Comparison of ENCODE assay signal across 19 cellular contexts in the genomic region with DNA sequence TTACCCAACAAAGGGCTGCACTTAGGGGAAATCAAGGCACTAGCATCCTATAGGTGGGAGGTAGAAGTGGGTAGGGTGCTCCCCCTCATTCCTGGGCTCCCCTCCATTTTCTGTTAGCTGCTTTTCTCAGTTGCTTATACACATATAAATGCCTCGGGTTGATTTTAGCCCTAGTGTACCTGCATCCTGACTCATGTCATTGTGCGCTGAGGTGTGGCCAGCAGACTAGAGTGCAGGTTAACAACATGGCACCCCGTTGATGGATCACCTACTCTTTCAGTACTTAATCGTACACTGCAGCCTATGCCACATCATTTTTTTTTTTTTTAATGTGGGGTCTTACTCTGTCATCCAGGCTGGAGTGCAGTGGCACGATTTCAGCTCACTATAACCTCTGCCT.
DNase-seq lines count a peak whose midpoint lies in the region; ATAC-seq lines count a peak whose summit lies in the region.
"Had no signal": no experiment of that assay in that cellular context is flagged by ENCODE, and none has a peak within 500 bp of the region (broad histone marks: within the 10 kb centered on the region; RNA-seq: fewer than 3 reads in every experiment).

No MANE protein-coding gene starts in this region.

- POLR2A ChIA-PET in activated CD4-positive, alpha-beta memory T cell treated with anti-CD3 and anti-CD28 coated beads for 36 hours (lab: Charles Lee): interaction anchor here (0.8 to 3.6 kb wide), 7 partner anchors 9 to 145 kb away, joined by 3 to 30 read pairs (median 5); a partner anchor contains a TSS

- H3K9me3 Mint-ChIP-seq in activated naive CD8-positive, alpha-beta T cell (ENCODE audit: low read depth): peaks cover 6% of the 10 kb centered on the region
- H3K9me3 Mint-ChIP-seq in activated naive CD8-positive, alpha-beta T cell treated with anti-CD3 and anti-CD28 coated beads for 36 hours: peaks cover 7% of the 10 kb centered on the region
- H3K9me3 Mint-ChIP-seq in activated CD4-positive, alpha-beta memory T cell treated with anti-CD3 and anti-CD28 coated beads for 36 hours: peaks cover 19% of the 10 kb centered on the region
- H3K9me3 Mint-ChIP-seq in effector memory CD8-positive, alpha-beta T cell: peaks cover 0 to 8% of the 10 kb centered on the region in 2 donors

- ATAC-seq in effector memory CD8-positive, alpha-beta T cell (replicated peaks): no peak
- no peak for ATAC-seq in HG03442 (IDR thresholded peaks at IDR 0.05; ENCODE audit: unreplicated experiment)
- ATAC-seq: Panc1, Right ventricle myocardium inferior had no signal

- CTCF ChIA-PET in activated CD4-positive, alpha-beta memory T cell treated with anti-CD3 and anti-CD28 coated beads for 36 hours (lab: Charles Lee): interaction anchor here (1.1 to 3.0 kb wide), 7 partner anchors 13 to 93 kb away, joined by 3 to 17 read pairs (median 5); no protein-coding TSS in a partner anchor

- H3K4me3 Mint-ChIP-seq in activated naive CD8-positive, alpha-beta T cell: no peak overlapping the region
- no peak overlapping the region for H3K4me3 Mint-ChIP-seq in activated naive CD8-positive, alpha-beta T cell treated with anti-CD3 and anti-CD28 coated beads for 36 hours
- H3K4me3 Mint-ChIP-seq in activated CD4-positive, alpha-beta memory T cell treated with anti-CD3 and anti-CD28 coated beads for 36 hours: peak overlapping the region; percentile 52
- H3K4me3 Mint-ChIP-seq in effector memory CD8-positive, alpha-beta T cell: no peak overlapping the region
- H3K4me3 Mint-ChIP-seq: H9 had no signal

- intact Hi-C loops in activated CD4-positive, alpha-beta memory T cell treated with anti-CD3 and anti-CD28 coated beads for 36 hours (cut with micrococcal nuclease): no loop called here

- H3K4me1 Mint-ChIP-seq in activated naive CD8-positive, alpha-beta T cell (ENCODE audit: low read depth): peaks cover 38% of the 10 kb centered on the region
- peaks cover 23% of the 10 kb centered on the region for H3K4me1 Mint-ChIP-seq in activated naive CD8-positive, alpha-beta T cell treated with anti-CD3 and anti-CD28 coated beads for 36 hours
- peaks cover 68% of the 10 kb centered on the region for H3K4me1 Mint-ChIP-seq in activated CD4-positive, alpha-beta memory T cell treated with anti-CD3 and anti-CD28 coated beads for 36 hours (ENCODE audit: low read depth)
- H3K4me1 Mint-ChIP-seq in effector memory CD8-positive, alpha-beta T cell (ENCODE audit: low read depth in 2 of 2): peaks cover 20 to 26% of the 10 kb centered on the region in 2 donors

- H3K36me3 Mint-ChIP-seq in activated naive CD8-positive, alpha-beta T cell: peaks cover 18% of the 10 kb centered on the region
- peaks cover 1% of the 10 kb centered on the region for H3K36me3 Mint-ChIP-seq in activated naive CD8-positive, alpha-beta T cell treated with anti-CD3 and anti-CD28 coated beads for 36 hours
- H3K36me3 Mint-ChIP-seq in activated CD4-positive, alpha-beta memory T cell treated with anti-CD3 and anti-CD28 coated beads for 36 hours: peaks cover 22% of the 10 kb centered on the region
- no peaks in the 10 kb centered on the region for H3K36me3 Mint-ChIP-seq in effector memory CD8-positive, alpha-beta T cell (ENCODE audit: insufficient read depth)

- no peak for DNase-seq in activated naive CD8-positive, alpha-beta T cell treated with anti-CD3 and anti-CD28 coated beads for 36 hours
- no peak for DNase-seq in activated CD4-positive, alpha-beta memory T cell treated with anti-CD3 and anti-CD28 coated beads for 36 hours
- DNase-seq in left kidney (ENCODE audit: low read depth, low spot score) (peak; percentile 39), HUDEP-2 (lab: John Stamatoyannopoulos, UW; ENCODE audit: unreplicated experiment in 76 of 76) (no peak)
- DNase-seq in effector memory CD8-positive, alpha-beta T cell: no peak
- no peak for DNase-seq in stimulated activated CD4-positive, alpha-beta T cell treated with anti-CD3 and anti-CD28 coated beads, Interleukin-4, amount 100 ng/mL, for 24 hours
- DNase-seq: ACHN, BE2C, DMS 273 treated with DMSO at 0.1 percent for 48 hours, H9, IMR-90, NCI-H1417, NCI-H2029, NCI-H2171 treated with DMSO at 0.1 percent for 48 hours, NCI-H774 had no signal

- H3K27ac Mint-ChIP-seq in activated naive CD8-positive, alpha-beta T cell: peak overlapping the region; percentile 51
- no peak overlapping the region for H3K27ac Mint-ChIP-seq in activated naive CD8-positive, alpha-beta T cell treated with anti-CD3 and anti-CD28 coated beads for 36 hours
- peak overlapping the region; percentile 84 for H3K27ac Mint-ChIP-seq in activated CD4-positive, alpha-beta memory T cell treated with anti-CD3 and anti-CD28 coated beads for 36 hours
- peak overlapping the region in 1 of 2 donors; percentile 3 for H3K27ac Mint-ChIP-seq in effector memory CD8-positive, alpha-beta T cell
- H3K27ac Mint-ChIP-seq: H9 had no signal

- no peaks in the 10 kb centered on the region for H3K27me3 Mint-ChIP-seq in activated naive CD8-positive, alpha-beta T cell
- peaks cover 4% of the 10 kb centered on the region for H3K27me3 Mint-ChIP-seq in activated naive CD8-positive, alpha-beta T cell treated with anti-CD3 and anti-CD28 coated beads for 36 hours
- no peaks in the 10 kb centered on the region for H3K27me3 Mint-ChIP-seq in activated CD4-positive, alpha-beta memory T cell treated with anti-CD3 and anti-CD28 coated beads for 36 hours
- no peaks in the 10 kb centered on the region for H3K27me3 Mint-ChIP-seq in effector memory CD8-positive, alpha-beta T cell
